Comparison of ENCODE assay signal across 7 cellular contexts in genomic region chr6:30259140-30260035, GRCh38. TPM values are rescaled to one million over a fixed set of nuclear protein-coding genes. Genes with fewer than 3 reads are reported as not detected.
DNase-seq lines count a peak whose midpoint lies in the region; ATAC-seq and TF ChIP-seq lines count a peak whose summit lies in the region.

No MANE protein-coding gene starts in this region.

- CTCF ChIA-PET in activated CD4-positive, alpha-beta T cell treated with anti-CD3 and anti-CD28 coated beads, Interleukin-2, amount 10 ng/mL, durations not matched to agents 7 days and 5 days (lab: Charles Lee): interaction anchor here (0.6 kb wide), 1 partner anchor 126 kb away, joined by 4 read pairs; no protein-coding TSS in a partner anchor

- peaks cover 0 to 13% of the 10 kb centered on the region in 2 donors for H3K27me3 ChIP-seq in left lung

- H3K36me3 ChIP-seq in left lung: no peaks in the 10 kb centered on the region

- POLR2A ChIA-PET in activated CD4-positive, alpha-beta T cell treated with anti-CD3 and anti-CD28 coated beads, Interleukin-2, amount 10 ng/mL, durations not matched to agents 7 days and 5 days (lab: Charles Lee): interaction anchor here (0.6 kb wide), 1 partner anchor 619 kb away, joined by 4 read pairs; no protein-coding TSS in a partner anchor

- H3K4me3 Mint-ChIP-seq in activated CD4-positive, alpha-beta T cell treated with anti-CD3 and anti-CD28 coated beads, Interleukin-2, amount 10 ng/mL, durations not matched to agents 7 days and 5 days: peak overlapping the region; percentile 89

- TF ChIP-seq CTCF in left lung (IDR thresholded peaks at IDR 0.05): peak in 1 of 2 donors; percentile 10

- peak overlapping the region; percentile 88 for H3K27ac Mint-ChIP-seq in activated CD4-positive, alpha-beta T cell treated with anti-CD3 and anti-CD28 coated beads, Interleukin-2, amount 10 ng/mL, durations not matched to agents 7 days and 5 days

- H3K27me3 Mint-ChIP-seq in activated CD4-positive, alpha-beta T cell treated with anti-CD3 and anti-CD28 coated beads, Interleukin-2, amount 10 ng/mL, durations not matched to agents 7 days and 5 days: peaks cover 26% of the 10 kb centered on the region

- peaks cover 15% of the 10 kb centered on the region for H3K4me1 Mint-ChIP-seq in activated CD4-positive, alpha-beta T cell treated with anti-CD3 and anti-CD28 coated beads, Interleukin-2, amount 10 ng/mL, durations not matched to agents 7 days and 5 days

- intact Hi-C loops in left lung (cut with DNase I): no loop called here

- peak; percentile 86 for ATAC-seq in GM18498 (IDR thresholded peaks at IDR 0.05; ENCODE audit: unreplicated experiment)
- peak; percentile 89 for ATAC-seq in HG02852 (IDR thresholded peaks at IDR 0.05; ENCODE audit: unreplicated experiment)
- ATAC-seq in left lung: peak; percentile 96

- peaks cover 5 to 13% of the 10 kb centered on the region in 2 donors for H3K4me1 ChIP-seq in left lung

- no peaks in the 10 kb centered on the region for H3K9me3 ChIP-seq in left lung

- H3K4me3 ChIP-seq in left lung: peak overlapping the region; percentile 89 to 92

- no peaks in the 10 kb centered on the region for H3K36me3 Mint-ChIP-seq in activated CD4-positive, alpha-beta T cell treated with anti-CD3 and anti-CD28 coated beads, Interleukin-2, amount 10 ng/mL, durations not matched to agents 7 days and 5 days (ENCODE audit: low read depth)

- peak overlapping the region; percentile 64 to 75 for H3K27ac ChIP-seq in left lung

- DNase-seq in NCI-H2171 treated with DMSO at 0.1 percent for 48 hours (lab: John Stamatoyannopoulos, UW) (peak; percentile 70), dermis blood vessel endothelial cell (peak; percentile 83), left lung (peak; percentile 70 to 89)
- DNase-seq in activated CD4-positive, alpha-beta T cell treated with anti-CD3 and anti-CD28 coated beads, Interleukin-2, amount 10 ng/mL, durations not matched to agents 7 days and 5 days: peak; percentile 76
- DNase-seq in stimulated activated CD4-positive, alpha-beta T cell treated with anti-CD3 and anti-CD28 coated beads, Interleukin-2, amount 100 ng/mL, for 48 hours: peak; percentile 59 to 60

- H3K9me3 Mint-ChIP-seq in activated CD4-positive, alpha-beta T cell treated with anti-CD3 and anti-CD28 coated beads, Interleukin-2, amount 10 ng/mL, durations not matched to agents 7 days and 5 days: no peaks in the 10 kb centered on the region

RNA-seq across cellular contexts. Expression of gene TRIM26, which starts 46.2 kb away (rescaled TPM):
- total RNA-seq in activated CD4-positive, alpha-beta T cell treated with anti-CD3 and anti-CD28 coated beads, Interleukin-2, amount 10 ng/mL, durations not matched to agents 7 days and 5 days: 10 to 100 TPM; 84.6 to 88.3 TPM
- 29.3 and 39.0 TPM in 2 replicates for total RNA-seq in dermis blood vessel endothelial cell
- 10 to 100 TPM; 40.0 to 51.3 TPM for total RNA-seq in left lung

Comparison
In these comparisons a context has a peak if more than half of its experiments do, and no peak if none do; other contexts are left out.
1. Peak in every context shown above with its lines: DNase-seq, ATAC-seq, H3K4me3 ChIP-seq and H3K27ac ChIP-seq.